Comparison of ENCODE assay signal across 21 cellular contexts in the genomic region with DNA sequence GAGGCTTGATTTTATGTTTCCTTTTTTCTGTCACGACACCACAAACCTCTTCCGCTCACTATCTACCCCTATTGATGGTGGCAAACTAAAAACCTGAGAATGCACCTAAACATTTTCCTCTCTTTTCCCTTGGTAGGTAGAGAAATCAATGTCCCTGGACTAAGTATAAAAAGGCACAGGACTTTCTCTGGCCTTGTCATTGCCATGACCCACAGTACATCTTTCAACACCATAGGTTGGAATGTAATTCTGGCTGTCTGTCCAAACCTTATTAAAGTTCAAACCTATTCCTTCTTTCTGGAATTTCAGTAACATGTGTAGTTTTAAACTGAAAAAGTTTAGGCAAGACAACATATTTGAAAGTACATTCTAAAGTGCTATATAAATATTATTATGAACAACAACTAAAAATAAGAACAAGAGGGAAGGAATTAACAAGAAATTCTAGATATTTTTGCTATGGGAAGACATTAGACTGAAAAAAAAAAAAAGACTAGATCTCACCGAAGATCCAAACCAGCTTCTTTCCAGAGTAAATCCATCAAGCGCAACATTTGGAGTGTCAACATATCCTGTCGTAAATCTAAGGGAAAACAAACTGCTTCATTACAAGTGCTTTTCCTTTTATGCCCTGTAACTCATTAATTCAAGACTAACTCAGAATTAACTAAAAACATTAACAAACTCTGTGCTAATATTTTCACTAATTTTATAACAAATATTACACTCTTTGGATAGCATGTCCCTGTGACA.
A peak's percentile ranks its signal among the peaks of the same experiment; 100 is the strongest.
DNase-seq lines count a peak whose midpoint lies in the region; ATAC-seq and TF ChIP-seq lines count a peak whose summit lies in the region.
"Had no signal": no experiment of that assay in that cellular context is flagged by ENCODE, and none has a peak within 500 bp of the region (broad histone marks: within the 10 kb centered on the region; RNA-seq: fewer than 3 reads in every experiment).

No MANE protein-coding gene starts in this region.

- intact Hi-C loops in heart left ventricle (cut with DNase I) = loop anchor here in 4 of 10 donors (5.0 to 10.0 kb wide), 2 partner anchors 84 to 87 kb away; a partner anchor contains a TSS

- no peak for TF ChIP-seq POLR2A in heart left ventricle (IDR thresholded peaks at IDR 0.05)

- H3K9me3 Mint-ChIP-seq in activated T-cell treated with anti-CD3 and anti-CD28 coated beads, Interleukin-2, amount 50 U/mL, for 4 hours = no peaks in the 10 kb centered on the region
- H3K9me3 Mint-ChIP-seq: activated T-cell treated with anti-CD3 and anti-CD28 coated beads, Interleukin-2, amount 50 U/mL, for 24 hours had no signal

- no peak overlapping the region for H3K4me3 Mint-ChIP-seq in activated T-cell treated with anti-CD3 and anti-CD28 coated beads, Interleukin-2, amount 50 U/mL, for 4 hours
- H3K4me3 Mint-ChIP-seq: activated T-cell treated with anti-CD3 and anti-CD28 coated beads, Interleukin-2, amount 50 U/mL, for 24 hours; B cell; H9 had no signal

- H3K4me1 ChIP-seq in cardiac muscle cell (ENCODE audit: low read depth) (peaks cover 13% of the 10 kb centered on the region), heart left ventricle (no peaks in the 10 kb centered on the region), subcutaneous abdominal adipose tissue (ENCODE audit: control insufficient read depth in 5 of 5, insufficient read depth in 5 of 5, low read length in 5 of 5) (peaks cover 0 to 16% (median 6%) of the 10 kb centered on the region in 5 donors)
- H3K4me1 ChIP-seq: tibial nerve had no signal

- H3K36me3 ChIP-seq in cardiac muscle cell (no peaks in the 10 kb centered on the region), heart left ventricle (peaks cover 0 to 92% (median 55%) of the 10 kb centered on the region in 9 donors), subcutaneous abdominal adipose tissue (ENCODE audit: control insufficient read depth in 5 of 5, insufficient read depth in 5 of 5, low read length in 5 of 5) (peaks cover 7 to 18% (median 12%) of the 10 kb centered on the region in 5 donors)

- H3K9me3 ChIP-seq in cardiac muscle cell (ENCODE audit: low read depth) (no peaks in the 10 kb centered on the region), heart left ventricle (peaks cover 0 to 8% (median under 1%) of the 10 kb centered on the region in 12 donors), subcutaneous abdominal adipose tissue (ENCODE audit: control insufficient read depth in 5 of 5, low read length in 5 of 5) (peaks cover 0 to 1% (median 0%) of the 10 kb centered on the region in 5 donors)
- H3K9me3 ChIP-seq: SK-N-SH had no signal

- peaks cover 24% of the 10 kb centered on the region for H3K36me3 Mint-ChIP-seq in activated T-cell treated with anti-CD3 and anti-CD28 coated beads, Interleukin-2, amount 50 U/mL, for 4 hours (ENCODE audit: insufficient read depth)

- H3K27ac ChIP-seq in cardiac muscle cell = peak overlapping the region; percentile 79
- H3K27ac ChIP-seq in heart left ventricle = no peak overlapping the region
- peak overlapping the region; percentile 52 for H3K27ac ChIP-seq in VCaP
- peak overlapping the region; percentile 78 for H3K27ac ChIP-seq in subcutaneous abdominal adipose tissue (ENCODE audit: low read depth, low read length)
- H3K27ac ChIP-seq: stomach, tibial nerve had no signal

- H3K27me3 Mint-ChIP-seq in activated T-cell treated with anti-CD3 and anti-CD28 coated beads, Interleukin-2, amount 50 U/mL, for 4 hours (ENCODE audit: low read depth) = no peaks in the 10 kb centered on the region
- H3K27me3 Mint-ChIP-seq: activated T-cell treated with anti-CD3 and anti-CD28 coated beads, Interleukin-2, amount 50 U/mL, for 24 hours; B cell had no signal

- TF ChIP-seq CTCF in cardiac muscle cell (IDR thresholded peaks at IDR 0.05; ENCODE audit: low read depth, low read length) (no peak), heart left ventricle (IDR thresholded peaks at IDR 0.05) (no peak), VCaP (conservative IDR thresholded peaks at IDR 0.05) (no peak)

- H3K27me3 ChIP-seq in cardiac muscle cell (no peaks in the 10 kb centered on the region), heart left ventricle (no peaks in the 10 kb centered on the region), subcutaneous abdominal adipose tissue (ENCODE audit: control insufficient read depth in 5 of 5, insufficient read depth in 4 of 5, low read length in 5 of 5) (no peaks in the 10 kb centered on the region)
- H3K27me3 ChIP-seq: stomach, tibial nerve had no signal

- H3K9ac ChIP-seq in subcutaneous abdominal adipose tissue (ENCODE audit: low read length in 5 of 5) = peak overlapping the region in 2 of 5 donors; percentile 56 to 62
- H3K9ac ChIP-seq: SK-N-SH had no signal

- no peaks in the 10 kb centered on the region for H3K4me1 Mint-ChIP-seq in activated T-cell treated with anti-CD3 and anti-CD28 coated beads, Interleukin-2, amount 50 U/mL, for 4 hours (ENCODE audit: low read depth)
- H3K4me1 Mint-ChIP-seq: H9 had no signal

- WGBS in heart left ventricle, 4 donors = 83 to 88% (median 86%) methylated on average over 5 of the region's 5 CpGs

- ATAC-seq in heart left ventricle (no peak), HG03457 (IDR thresholded peaks at IDR 0.05; ENCODE audit: unreplicated experiment) (no peak)
- no peak for ATAC-seq in activated T-cell treated with anti-CD3 and anti-CD28 coated beads, Interleukin-2, amount 50 U/mL, for 4 hours

- H3K4me3 ChIP-seq in cardiac muscle cell (no peak overlapping the region), heart left ventricle (no peak overlapping the region), subcutaneous abdominal adipose tissue (ENCODE audit: low read depth in 1 of 5, low read length in 5 of 5) (no peak overlapping the region)
- H3K4me3 ChIP-seq: stomach, tibial nerve had no signal

- DNase-seq in cardiac muscle cell (ENCODE audit: low read depth in 1 of 2, low spot score in 1 of 2) (peak in 1 of 2 donors; percentile 28), heart left ventricle (no peak), left kidney (ENCODE audit: low read depth, low spot score) (peak; percentile 75), NCI-H1436 treated with DMSO at 0.1 percent for 48 hours (lab: John Stamatoyannopoulos, UW) (no peak)
- no peak for DNase-seq in activated T-cell treated with anti-CD3 and anti-CD28 coated beads, Interleukin-2, amount 50 U/mL, for 4 hours
- DNase-seq: activated CD4-positive, alpha-beta T cell treated with anti-CD3 and anti-CD28 coated beads for 4 hours; activated T-cell treated with anti-CD3 and anti-CD28 coated beads, Interleukin-2, amount 50 U/mL, for 24 hours; DND-41; H9; NCI-H2029 treated with DMSO at 0.1 percent for 48 hours; NCI-H82; occipital lobe; SK-N-SH; small intestine; stomach; T-helper 2 cell had no signal

Comparison
In these comparisons a context has a peak if more than half of its experiments do, and no peak if none do; other contexts are left out.
1. H3K27ac ChIP-seq: peak in cardiac muscle cell (single experiment), VCaP (single experiment) and subcutaneous abdominal adipose tissue (single experiment); none in heart left ventricle (0 of 12).